ENCODE assay signal across 13 cellular contexts in genomic region chr1:184888505-184888904, GRCh38.
DNase-seq lines count a peak whose midpoint lies in the region; ATAC-seq, FAIRE-seq and TF ChIP-seq lines count a peak whose summit lies in the region.
"Had no signal": no experiment of that assay in that cellular context is flagged by ENCODE, and none has a peak within 500 bp of the region (broad histone marks: within the 10 kb centered on the region; RNA-seq: fewer than 3 reads in every experiment).

No MANE protein-coding gene starts in this region.

- TF ChIP-seq CTCF in esophagus muscularis mucosa (IDR thresholded peaks at IDR 0.05) = no peak
- TF ChIP-seq CTCF in D721Med (IDR thresholded peaks at IDR 0.05; ENCODE audit: insufficient read depth, missing control alignments) = no peak

- ATAC-seq in activated naive CD8-positive, alpha-beta T cell treated with anti-CD3 and anti-CD28 coated beads, Interleukin-2, amount 50 U/mL, for 24 hours = no peak
- ATAC-seq in GM21360 (IDR thresholded peaks at IDR 0.05; ENCODE audit: unreplicated experiment) = no peak

- no peak for FAIRE-seq in D721Med (lab: Jason Lieb, UNC)

- no peak for DNase-seq in activated naive CD8-positive, alpha-beta T cell treated with anti-CD3 and anti-CD28 coated beads, Interleukin-2, amount 50 U/mL, for 24 hours
- DNase-seq in activated naive CD8-positive, alpha-beta T cell treated with anti-CD3 and anti-CD28 coated beads for 36 hours = no peak
- DNase-seq in SK-MEL-5 (ENCODE audit: low read depth, low spot score) (peak; percentile 38), esophagus muscularis mucosa (ENCODE audit: extremely low spot score) (no peak), stromal cell of bone marrow (ENCODE audit: low read depth) (peak; percentile 36), D721Med (ENCODE audit: insufficient read length, low spot score) (no peak), H4 (ENCODE audit: low spot score) (no peak)
- DNase-seq: activated naive CD8-positive, alpha-beta T cell treated with anti-CD3 and anti-CD28 coated beads, Interleukin-2, amount 10 ng/mL, durations not matched to agents 7 days and 5 days; DND-41; NCI-H1417; T-helper 9 cell had no signal

- H3K27me3 ChIP-seq in esophagus muscularis mucosa = no peaks in the 10 kb centered on the region

- peaks cover 17% of the 10 kb centered on the region for H3K36me3 Mint-ChIP-seq in activated naive CD8-positive, alpha-beta T cell treated with anti-CD3 and anti-CD28 coated beads, Interleukin-2, amount 50 U/mL, for 24 hours (ENCODE audit: low read depth)
- peaks cover 3% of the 10 kb centered on the region for H3K36me3 Mint-ChIP-seq in activated naive CD8-positive, alpha-beta T cell treated with anti-CD3 and anti-CD28 coated beads for 36 hours

- peak overlapping the region; percentile 75 to 89 (median 80) for H3K27ac ChIP-seq in esophagus muscularis mucosa (replicated peaks in 1 of 4)
- H3K27ac ChIP-seq: 22Rv1 had no signal

- in situ Hi-C loops in SK-MEL-5 (cut with HindIII; ENCODE audit: low pct_unique_long_range_greater_than_20kb, low sequenced_read_pairs) = no loop called here

- peaks cover 59 to 90% (median 83%) of the 10 kb centered on the region in 4 donors for H3K4me1 ChIP-seq in esophagus muscularis mucosa

- peaks cover 3 to 33% (median 15%) of the 10 kb centered on the region in 4 donors for H3K36me3 ChIP-seq in esophagus muscularis mucosa

- peak overlapping the region; percentile 53 for H3K27ac Mint-ChIP-seq in activated naive CD8-positive, alpha-beta T cell treated with anti-CD3 and anti-CD28 coated beads, Interleukin-2, amount 50 U/mL, for 24 hours
- H3K27ac Mint-ChIP-seq in activated naive CD8-positive, alpha-beta T cell treated with anti-CD3 and anti-CD28 coated beads for 36 hours = no peak overlapping the region
- H3K27ac Mint-ChIP-seq: activated naive CD8-positive, alpha-beta T cell treated with anti-CD3 and anti-CD28 coated beads, Interleukin-2, amount 10 ng/mL, durations not matched to agents 7 days and 5 days had no signal

- peaks cover 67% of the 10 kb centered on the region for H3K4me1 Mint-ChIP-seq in activated naive CD8-positive, alpha-beta T cell treated with anti-CD3 and anti-CD28 coated beads, Interleukin-2, amount 50 U/mL, for 24 hours
- peaks cover 25% of the 10 kb centered on the region for H3K4me1 Mint-ChIP-seq in activated naive CD8-positive, alpha-beta T cell treated with anti-CD3 and anti-CD28 coated beads for 36 hours

- H3K4me3 ChIP-seq in esophagus muscularis mucosa = no peak overlapping the region

- TF ChIP-seq POLR2A in esophagus muscularis mucosa (IDR thresholded peaks at IDR 0.05; ENCODE audit: low read depth) = no peak

- H3K27me3 Mint-ChIP-seq in activated naive CD8-positive, alpha-beta T cell treated with anti-CD3 and anti-CD28 coated beads, Interleukin-2, amount 50 U/mL, for 24 hours = peaks cover 10% of the 10 kb centered on the region
- peaks cover 17% of the 10 kb centered on the region for H3K27me3 Mint-ChIP-seq in activated naive CD8-positive, alpha-beta T cell treated with anti-CD3 and anti-CD28 coated beads for 36 hours
- H3K27me3 Mint-ChIP-seq: activated naive CD8-positive, alpha-beta T cell treated with anti-CD3 and anti-CD28 coated beads, Interleukin-2, amount 10 ng/mL, durations not matched to agents 7 days and 5 days had no signal

- intact Hi-C loops in esophagus muscularis mucosa (cut with DNase I) = no loop called here

- no peak overlapping the region for H3K4me3 Mint-ChIP-seq in activated naive CD8-positive, alpha-beta T cell treated with anti-CD3 and anti-CD28 coated beads, Interleukin-2, amount 50 U/mL, for 24 hours
- no peak overlapping the region for H3K4me3 Mint-ChIP-seq in activated naive CD8-positive, alpha-beta T cell treated with anti-CD3 and anti-CD28 coated beads for 36 hours
- H3K4me3 Mint-ChIP-seq: activated naive CD8-positive, alpha-beta T cell treated with anti-CD3 and anti-CD28 coated beads, Interleukin-2, amount 10 ng/mL, durations not matched to agents 7 days and 5 days had no signal

- H3K9me3 Mint-ChIP-seq in activated naive CD8-positive, alpha-beta T cell treated with anti-CD3 and anti-CD28 coated beads, Interleukin-2, amount 50 U/mL, for 24 hours = no peaks in the 10 kb centered on the region
- no peaks in the 10 kb centered on the region for H3K9me3 Mint-ChIP-seq in activated naive CD8-positive, alpha-beta T cell treated with anti-CD3 and anti-CD28 coated beads for 36 hours
- H3K9me3 Mint-ChIP-seq: activated naive CD8-positive, alpha-beta T cell treated with anti-CD3 and anti-CD28 coated beads, Interleukin-2, amount 10 ng/mL, durations not matched to agents 7 days and 5 days had no signal

- no peak for TF ChIP-seq EP300 in esophagus muscularis mucosa (IDR thresholded peaks at IDR 0.05)

- H3K9me3 ChIP-seq in esophagus muscularis mucosa = no peaks in the 10 kb centered on the region

Comparison
In these comparisons a context has a peak if more than half of its experiments do, and no peak if none do; other contexts are left out.
1. DNase-seq: peak in SK-MEL-5 (single experiment) and stromal cell of bone marrow (single experiment); none in activated naive CD8-positive, alpha-beta T cell treated with anti-CD3 and anti-CD28 coated beads, Interleukin-2, amount 50 U/mL, for 24 hours (single experiment), activated naive CD8-positive, alpha-beta T cell treated with anti-CD3 and anti-CD28 coated beads for 36 hours (single experiment), esophagus muscularis mucosa (single experiment), D721Med (single experiment) and H4 (single experiment).